In the genomic region with DNA sequence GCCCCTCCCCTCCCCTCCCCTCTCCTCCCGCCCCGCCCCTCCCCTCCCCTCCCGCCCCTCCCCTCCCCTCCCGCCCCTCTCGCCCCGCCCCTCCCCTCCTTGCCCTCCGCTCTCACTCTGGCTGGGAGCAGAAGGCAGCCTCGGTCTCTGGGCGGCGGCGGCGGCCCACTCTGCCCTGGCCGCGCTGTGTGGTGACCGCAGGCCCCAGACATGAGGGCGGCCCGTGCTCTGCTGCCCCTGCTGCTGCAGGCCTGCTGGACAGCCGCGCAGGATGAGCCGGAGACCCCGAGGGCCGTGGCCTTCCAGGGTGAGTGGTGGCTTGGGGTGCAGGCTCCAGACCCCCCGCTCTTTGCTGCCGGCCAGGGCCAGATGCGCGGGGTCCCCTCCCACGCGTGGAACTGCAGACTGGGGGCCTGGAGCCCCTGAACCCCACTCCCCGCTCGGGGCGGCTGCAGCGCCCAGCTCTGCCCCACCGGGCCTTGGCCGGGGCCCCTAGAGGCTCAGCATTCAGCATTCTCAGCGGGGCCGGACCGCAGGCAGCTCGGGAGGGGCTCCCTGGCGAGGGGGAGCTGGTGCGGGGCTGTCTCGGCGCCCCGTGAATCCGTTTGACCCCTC, we compare ENCODE assay signal across 8 cellular contexts. TPM values are rescaled to one million over a fixed set of nuclear protein-coding genes. Genes with fewer than 3 reads are reported as not detected.
A peak's percentile ranks its signal among the peaks of the same experiment; 100 is the strongest.
DNase-seq lines count a peak whose midpoint lies in the region; ATAC-seq and TF ChIP-seq lines count a peak whose summit lies in the region.

A gene with protein sequence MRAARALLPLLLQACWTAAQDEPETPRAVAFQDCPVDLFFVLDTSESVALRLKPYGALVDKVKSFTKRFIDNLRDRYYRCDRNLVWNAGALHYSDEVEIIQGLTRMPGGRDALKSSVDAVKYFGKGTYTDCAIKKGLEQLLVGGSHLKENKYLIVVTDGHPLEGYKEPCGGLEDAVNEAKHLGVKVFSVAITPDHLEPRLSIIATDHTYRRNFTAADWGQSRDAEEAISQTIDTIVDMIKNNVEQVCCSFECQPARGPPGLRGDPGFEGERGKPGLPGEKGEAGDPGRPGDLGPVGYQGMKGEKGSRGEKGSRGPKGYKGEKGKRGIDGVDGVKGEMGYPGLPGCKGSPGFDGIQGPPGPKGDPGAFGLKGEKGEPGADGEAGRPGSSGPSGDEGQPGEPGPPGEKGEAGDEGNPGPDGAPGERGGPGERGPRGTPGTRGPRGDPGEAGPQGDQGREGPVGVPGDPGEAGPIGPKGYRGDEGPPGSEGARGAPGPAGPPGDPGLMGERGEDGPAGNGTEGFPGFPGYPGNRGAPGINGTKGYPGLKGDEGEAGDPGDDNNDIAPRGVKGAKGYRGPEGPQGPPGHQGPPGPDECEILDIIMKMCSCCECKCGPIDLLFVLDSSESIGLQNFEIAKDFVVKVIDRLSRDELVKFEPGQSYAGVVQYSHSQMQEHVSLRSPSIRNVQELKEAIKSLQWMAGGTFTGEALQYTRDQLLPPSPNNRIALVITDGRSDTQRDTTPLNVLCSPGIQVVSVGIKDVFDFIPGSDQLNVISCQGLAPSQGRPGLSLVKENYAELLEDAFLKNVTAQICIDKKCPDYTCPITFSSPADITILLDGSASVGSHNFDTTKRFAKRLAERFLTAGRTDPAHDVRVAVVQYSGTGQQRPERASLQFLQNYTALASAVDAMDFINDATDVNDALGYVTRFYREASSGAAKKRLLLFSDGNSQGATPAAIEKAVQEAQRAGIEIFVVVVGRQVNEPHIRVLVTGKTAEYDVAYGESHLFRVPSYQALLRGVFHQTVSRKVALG (plus strand): TSS at position 130 of the 615 bp plus-strand sequence. CDS start 81 bp downstream, at position 211.

- peak; percentile 2; the same call in 1 of the 2 replicates for TF ChIP-seq CTCF in BJ (IDR thresholded peaks at IDR 0.05; ENCODE audit: insufficient read depth, low read depth, low read length)
- no peak for TF ChIP-seq CTCF in activated CD8-positive, alpha-beta T cell treated with anti-CD3 and anti-CD28 coated beads for 36 hours (IDR thresholded peaks at IDR 0.05)
- no peak for TF ChIP-seq CTCF in epithelial cell of esophagus (IDR thresholded peaks at IDR 0.05; ENCODE audit: insufficient read depth, low read depth, low read length, missing control alignments)
- TF ChIP-seq CTCF in tibial artery (IDR thresholded peaks at IDR 0.05), result no peak

- H3K9me3 ChIP-seq in HUES6 (ENCODE audit: control insufficient read depth, insufficient read depth, low read depth, low read length), result no peaks in the 10 kb centered on the region
- no peaks in the 10 kb centered on the region for H3K9me3 ChIP-seq in mesodermal cell (ENCODE audit: control insufficient read depth, low read length)
- H3K9me3 ChIP-seq in tibial artery, result no peaks in the 10 kb centered on the region

- H3K27me3 Mint-ChIP-seq in activated CD8-positive, alpha-beta T cell treated with anti-CD3 and anti-CD28 coated beads for 36 hours, result peaks cover 3% of the 10 kb centered on the region

- H3K27ac Mint-ChIP-seq in activated CD8-positive, alpha-beta T cell treated with anti-CD3 and anti-CD28 coated beads for 36 hours, result no peak within 1 kb of the TSS

- peak; percentile 31 for ATAC-seq in activated CD8-positive, alpha-beta T cell treated with anti-CD3 and anti-CD28 coated beads for 36 hours

- H3K36me3 ChIP-seq in BJ (ENCODE audit: control insufficient read depth, insufficient read depth, low read length), result peaks cover 34% of the 10 kb centered on the region
- H3K36me3 ChIP-seq in HUES6 (ENCODE audit: control insufficient read depth, insufficient read depth, low read length), result peaks cover 29% of the 10 kb centered on the region
- peaks cover 28% of the 10 kb centered on the region for H3K36me3 ChIP-seq in mesodermal cell (ENCODE audit: control insufficient read depth, insufficient read depth, low read length)
- peaks cover 28 to 32% (median 29%) of the 10 kb centered on the region in 3 donors for H3K36me3 ChIP-seq in tibial artery

- peaks cover 25% of the 10 kb centered on the region; the same call in 1 of the 2 replicates for H3K4me1 ChIP-seq in HUES6 (ENCODE audit: control insufficient read depth, insufficient read depth, low read length)
- peaks cover 17% of the 10 kb centered on the region for H3K4me1 ChIP-seq in mesodermal cell (ENCODE audit: control insufficient read depth, insufficient read depth, low read length, poor library complexity, severe bottlenecking)
- H3K4me1 ChIP-seq in tibial artery, result peaks cover 0 to 67% (median 36%) of the 10 kb centered on the region in 4 donors

- POLR2A ChIA-PET in BJ (lab: Charles Lee), result interaction anchor here (0.6 to 0.7 kb wide), 2 partner anchors 11 to 12 kb away, joined by 3 to 6 read pairs; no protein-coding TSS in a partner anchor
- POLR2A ChIA-PET in activated CD8-positive, alpha-beta T cell treated with anti-CD3 and anti-CD28 coated beads for 36 hours (lab: Charles Lee), result interaction anchor here (1.2 kb wide), 1 partner anchor 11 kb away, joined by 3 read pairs; no protein-coding TSS in a partner anchor

- no peaks in the 10 kb centered on the region for H3K27me3 ChIP-seq in BJ (ENCODE audit: control insufficient read depth, insufficient read depth, low read length)
- H3K27me3 ChIP-seq in HUES6 (ENCODE audit: control insufficient read depth, insufficient read depth, low read length), result peaks cover 18% of the 10 kb centered on the region
- H3K27me3 ChIP-seq in tibial artery, result no peaks in the 10 kb centered on the region

- intact Hi-C loops in activated CD8-positive, alpha-beta T cell treated with anti-CD3 and anti-CD28 coated beads for 36 hours (cut with micrococcal nuclease), result no loop called here
- intact Hi-C loops in tibial artery (cut with DNase I; ENCODE audit: low total_unique reads), result loop anchor here (2.0 kb wide), 1 partner anchor 73 kb away; no protein-coding TSS in a partner anchor

- CTCF ChIA-PET in BJ (lab: Yijun Ruan, JAX), result interaction anchor here (0.8 to 1.8 kb wide), 2 partner anchors 10 to 11 kb away, joined by 3 to 11 read pairs; no protein-coding TSS in a partner anchor
- CTCF ChIA-PET in activated CD8-positive, alpha-beta T cell treated with anti-CD3 and anti-CD28 coated beads for 36 hours (lab: Charles Lee), result interaction anchor here (0.6 to 1.0 kb wide), 4 partner anchors 9 to 303 kb away, joined by 3 read pairs; no protein-coding TSS in a partner anchor

- 0% methylated on average over 34 to 35 of the region's 44 CpGs for WGBS in mesodermal cell (ENCODE audit: insufficient coverage in 2 of 2), 2 experiments

- H3K27ac ChIP-seq in HUES6 (ENCODE audit: low read depth, low read length) (peak within 1 kb of the TSS; percentile 75; the same call in 1 of the 2 replicates), mesodermal cell (ENCODE audit: low read depth, low read length, severe bottlenecking) (peak within 1 kb of the TSS; percentile 75), tibial artery (peak within 1 kb of the TSS; percentile 86 to 94)

- peak within 1 kb of the TSS; percentile 43 for H3K4me3 Mint-ChIP-seq in activated CD8-positive, alpha-beta T cell treated with anti-CD3 and anti-CD28 coated beads for 36 hours

- peak within 1 kb of the TSS; percentile 88 for H3K9ac ChIP-seq in HUES6 (ENCODE audit: low read length)

- DNase-seq in BJ (ENCODE audit: low read depth), result no peak
- DNase-seq in activated CD8-positive, alpha-beta T cell treated with anti-CD3 and anti-CD28 coated beads for 36 hours, result no peak
- no peak for DNase-seq in epithelial cell of esophagus (ENCODE audit: low read depth)
- DNase-seq in tibial artery, result peak; percentile 72 to 86
- no peak for DNase-seq in GM19240 (ENCODE audit: insufficient read length, low spot score)
- DNase-seq in stimulated activated CD4-positive, alpha-beta T cell treated with anti-CD3 and anti-CD28 coated beads, Interleukin-15, amount 100 ng/mL, for 24 hours, result no peak

- H3K9me3 Mint-ChIP-seq in activated CD8-positive, alpha-beta T cell treated with anti-CD3 and anti-CD28 coated beads for 36 hours, result no peaks in the 10 kb centered on the region

- H3K36me3 Mint-ChIP-seq in activated CD8-positive, alpha-beta T cell treated with anti-CD3 and anti-CD28 coated beads for 36 hours (ENCODE audit: low read depth), result no peaks in the 10 kb centered on the region

- H3K4me3 ChIP-seq in BJ (ENCODE audit: low read depth, low read length), result peak within 1 kb of the TSS; percentile 98
- peak within 1 kb of the TSS; percentile 93 for H3K4me3 ChIP-seq in HUES6 (ENCODE audit: low read depth, low read length)
- H3K4me3 ChIP-seq in epithelial cell of esophagus (ENCODE audit: low read length), result peak within 1 kb of the TSS; percentile 30
- H3K4me3 ChIP-seq in mesodermal cell (ENCODE audit: extremely low read depth, insufficient read depth, low read length, poor library complexity, severe bottlenecking), result peak within 1 kb of the TSS; percentile 72
- H3K4me3 ChIP-seq in tibial artery, result peak within 1 kb of the TSS; percentile 97

- H3K4me1 Mint-ChIP-seq in activated CD8-positive, alpha-beta T cell treated with anti-CD3 and anti-CD28 coated beads for 36 hours (ENCODE audit: low read depth), result peaks cover 8% of the 10 kb centered on the region

RNA-seq across cellular contexts. Expression of the gene that starts here (rescaled TPM):
- 220 and 672 TPM in 2 replicates for polyA plus RNA-seq in BJ (2011; rRNA removed)
- polyA minus RNA-seq in BJ (2011; rRNA and poly(A)+ RNA removed), result 103 and 155 TPM in 2 replicates
- 1 to 10 TPM; 4.1 to 5.2 TPM for total RNA-seq in activated CD8-positive, alpha-beta T cell treated with anti-CD3 and anti-CD28 coated beads for 36 hours
- polyA plus RNA-seq in mesodermal cell (2013, experiment 1 of 2), result 309 TPM
- 301 TPM for polyA plus RNA-seq in mesodermal cell (2013, experiment 2 of 2)

Comparison
In these comparisons a context has a peak if more than half of its experiments do, and no peak if none do; other contexts are left out.
1. DNase-seq: peak in tibial artery (2 of 2); none in BJ (single experiment), activated CD8-positive, alpha-beta T cell treated with anti-CD3 and anti-CD28 coated beads for 36 hours (single experiment), epithelial cell of esophagus (single experiment), GM19240 (single experiment) and stimulated activated CD4-positive, alpha-beta T cell treated with anti-CD3 and anti-CD28 coated beads, Interleukin-15, amount 100 ng/mL, for 24 hours (single experiment).
2. H3K4me3 ChIP-seq: peak in every context shown above with its lines; median percentile 98 in BJ; 97 in tibial artery; 93 in HUES6; 72 in mesodermal cell; 30 in epithelial cell of esophagus.
3. Peak in every context shown above with its lines, with median percentiles within 50 percentile points of each other: H3K27ac ChIP-seq.